Comparison of ENCODE assay signal across 15 cellular contexts in the genomic region with DNA sequence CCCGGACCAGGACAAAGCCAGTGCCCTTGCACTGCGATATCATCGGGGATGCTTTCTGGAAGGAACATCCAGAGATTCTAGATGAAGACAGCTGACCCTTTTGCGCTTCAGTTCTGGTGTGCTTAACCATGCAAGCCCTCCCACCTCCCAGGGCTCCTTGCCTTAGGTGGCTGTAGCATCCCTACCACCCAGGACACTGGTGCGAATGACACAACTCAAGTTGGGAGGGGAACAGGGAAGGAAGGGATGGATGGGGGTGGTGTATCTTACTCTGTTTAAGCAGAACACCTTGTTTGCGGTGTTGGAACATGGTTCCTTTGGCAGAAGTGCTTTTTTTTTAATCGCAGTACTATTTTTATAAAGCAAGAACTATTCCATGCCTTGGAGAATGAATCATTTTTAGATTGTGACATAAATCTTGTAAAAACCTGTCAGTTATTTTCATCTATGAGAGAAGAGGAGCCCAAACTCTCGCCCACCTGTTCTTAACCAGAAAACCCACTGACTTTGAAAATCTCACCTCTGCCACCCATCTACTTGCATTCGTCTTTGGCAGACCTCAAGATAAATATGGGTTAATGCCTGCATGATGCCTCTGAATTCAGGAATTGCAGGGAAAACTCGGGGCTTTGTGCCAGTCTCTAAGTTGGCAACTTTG. TPM values are rescaled to one million over a fixed set of nuclear protein-coding genes. Genes with fewer than 3 reads are reported as not detected.
DNase-seq lines count a peak whose midpoint lies in the region; ATAC-seq and TF ChIP-seq lines count a peak whose summit lies in the region.
"Had no signal": no experiment of that assay in that cellular context is flagged by ENCODE, and none has a peak within 500 bp of the region (broad histone marks: within the 10 kb centered on the region; RNA-seq: fewer than 3 reads in every experiment).

No MANE protein-coding gene starts in this region.

- DNase-seq in activated CD4-positive, alpha-beta T cell treated with anti-CD3 and anti-CD28 coated beads, Interleukin-2, amount 10 ng/mL, durations not matched to agents 24 days and 14 days = peak; percentile 52
- DNase-seq in activated CD4-positive, alpha-beta T cell treated with anti-CD3 and anti-CD28 coated beads for 4 hours = no peak
- peak; percentile 42 for DNase-seq in superior temporal gyrus (ENCODE audit: extremely low spot score)
- no peak for DNase-seq in activated naive CD4-positive, alpha-beta T cell treated with anti-CD3 and anti-CD28 coated beads, Interleukin-2, amount 50 U/mL, for 16 hours
- DNase-seq: CD8-positive, alpha-beta memory T cell; DMS 273 treated with DMSO at 0.1 percent for 48 hours; DMS79; GDM1 had no signal

- no peak for ATAC-seq in HG02571 (IDR thresholded peaks at IDR 0.05; ENCODE audit: unreplicated experiment)

- H3K27ac Mint-ChIP-seq in activated CD4-positive, alpha-beta T cell treated with anti-CD3 and anti-CD28 coated beads, Interleukin-2, amount 10 ng/mL, durations not matched to agents 24 days and 14 days = no peak overlapping the region

- peaks cover 34% of the 10 kb centered on the region for H3K36me3 Mint-ChIP-seq in activated CD4-positive, alpha-beta T cell treated with anti-CD3 and anti-CD28 coated beads, Interleukin-2, amount 10 ng/mL, durations not matched to agents 24 days and 14 days (ENCODE audit: low read depth)

- peak overlapping the region; percentile 76 for H3K27ac ChIP-seq in VCaP
- H3K27ac ChIP-seq: 22Rv1; BLaER1 treated with 17β-estradiol and CSF1 and Interleukin-3, amounts not matched to agents 10 nM and 100 nM; GM23248 had no signal

- no peaks in the 10 kb centered on the region for H3K9me3 Mint-ChIP-seq in activated CD4-positive, alpha-beta T cell treated with anti-CD3 and anti-CD28 coated beads, Interleukin-2, amount 10 ng/mL, durations not matched to agents 24 days and 14 days
- H3K9me3 Mint-ChIP-seq: CD4-positive, alpha-beta T cell; CD8-positive, alpha-beta memory T cell had no signal

- TF ChIP-seq CTCF in VCaP (conservative IDR thresholded peaks at IDR 0.05) = no peak

- no peak overlapping the region for H3K4me3 Mint-ChIP-seq in activated CD4-positive, alpha-beta T cell treated with anti-CD3 and anti-CD28 coated beads, Interleukin-2, amount 10 ng/mL, durations not matched to agents 24 days and 14 days
- H3K4me3 Mint-ChIP-seq: CD14-positive monocyte had no signal

- H3K4me1 Mint-ChIP-seq in activated CD4-positive, alpha-beta T cell treated with anti-CD3 and anti-CD28 coated beads, Interleukin-2, amount 10 ng/mL, durations not matched to agents 24 days and 14 days = peaks cover 13% of the 10 kb centered on the region

- intact Hi-C loops in activated CD4-positive, alpha-beta T cell treated with anti-CD3 and anti-CD28 coated beads, Interleukin-2, amount 10 ng/mL, durations not matched to agents 24 days and 14 days (cut with micrococcal nuclease) = loop anchor here (5.0 kb wide), 2 partner anchors 87 to 397 kb away; partner anchors contain the start of gene SOX30

- no peaks in the 10 kb centered on the region for H3K27me3 Mint-ChIP-seq in activated CD4-positive, alpha-beta T cell treated with anti-CD3 and anti-CD28 coated beads, Interleukin-2, amount 10 ng/mL, durations not matched to agents 24 days and 14 days
- H3K27me3 Mint-ChIP-seq: CD4-positive, alpha-beta T cell had no signal

RNA-seq across cellular contexts. Expression of gene LSM11, which starts 4.0 kb away (rescaled TPM):
- total RNA-seq in activated CD4-positive, alpha-beta T cell treated with anti-CD3 and anti-CD28 coated beads, Interleukin-2, amount 10 ng/mL, durations not matched to agents 24 days and 14 days = 8.6 and 9.2 TPM in 2 replicates

RNA-seq across cellular contexts. Expression of gene THG1L, which starts 8.3 kb away (rescaled TPM):
- 25.0 and 26.7 TPM in 2 replicates for total RNA-seq in activated CD4-positive, alpha-beta T cell treated with anti-CD3 and anti-CD28 coated beads, Interleukin-2, amount 10 ng/mL, durations not matched to agents 24 days and 14 days

Comparison
In these comparisons a context has a peak if more than half of its experiments do, and no peak if none do; other contexts are left out.
1. DNase-seq: peak in activated CD4-positive, alpha-beta T cell treated with anti-CD3 and anti-CD28 coated beads, Interleukin-2, amount 10 ng/mL, durations not matched to agents 24 days and 14 days (single experiment) and superior temporal gyrus (single experiment); none in activated CD4-positive, alpha-beta T cell treated with anti-CD3 and anti-CD28 coated beads for 4 hours (0 of 2) and activated naive CD4-positive, alpha-beta T cell treated with anti-CD3 and anti-CD28 coated beads, Interleukin-2, amount 50 U/mL, for 16 hours (single experiment).